ENCODE assay signal across 17 cellular contexts in the genomic region with DNA sequence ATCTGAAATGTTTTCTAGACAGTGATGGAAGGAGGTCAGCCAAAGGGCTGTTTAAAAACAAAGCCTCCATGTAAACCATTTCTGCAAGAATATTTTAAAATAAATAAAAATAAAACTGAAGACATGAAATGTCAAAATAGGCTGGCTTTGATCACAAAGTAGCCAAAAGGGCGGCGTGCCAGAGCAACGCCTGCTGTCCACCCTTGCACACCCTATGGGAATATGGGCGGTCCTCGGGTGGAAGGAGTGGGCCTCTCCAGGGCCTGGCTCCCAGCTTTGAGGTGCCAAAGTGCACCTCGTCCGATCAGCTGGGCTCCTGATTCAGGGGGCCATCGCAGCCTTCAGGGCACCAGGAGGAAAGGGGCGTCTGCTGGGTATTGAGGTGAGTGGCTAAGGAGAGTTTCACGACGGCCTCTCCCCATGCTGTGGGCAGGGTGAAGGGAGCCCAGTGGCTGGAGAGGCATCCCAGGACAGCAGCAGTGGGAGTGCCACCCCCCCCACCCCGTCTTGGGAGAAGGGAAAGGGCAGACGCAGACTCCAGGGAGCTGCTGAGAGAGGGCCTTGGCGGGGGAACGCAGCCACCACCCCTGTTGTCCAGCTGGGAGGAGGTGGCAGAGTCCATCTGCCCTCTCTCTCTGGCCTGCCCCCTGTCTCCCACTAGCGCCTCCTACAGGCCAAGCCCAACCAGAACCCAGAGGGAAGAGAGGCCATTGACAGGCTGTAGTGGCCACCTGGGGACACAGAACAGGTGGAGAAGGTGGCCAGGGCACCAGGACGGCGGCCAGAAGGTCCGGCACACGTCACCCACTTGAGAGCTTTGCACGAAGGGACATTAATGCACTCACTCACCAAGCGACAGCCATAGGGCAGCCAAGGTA. TPM values are rescaled to one million over a fixed set of nuclear protein-coding genes. Genes with fewer than 3 reads are reported as not detected.
DNase-seq lines count a peak whose midpoint lies in the region; ATAC-seq and TF ChIP-seq lines count a peak whose summit lies in the region.
"Had no signal": no experiment of that assay in that cellular context is flagged by ENCODE, and none has a peak within 500 bp of the region (broad histone marks: within the 10 kb centered on the region; RNA-seq: fewer than 3 reads in every experiment).

No MANE protein-coding gene starts in this region.

- CTCF ChIA-PET in PC-9 (lab: Charles Lee): interaction anchor here (0.6 kb wide), 1 partner anchor 636 kb away, joined by 3 read pairs; no protein-coding TSS in a partner anchor

- H3K4me2 ChIP-seq in PC-9: no peak overlapping the region

- no peaks in the 10 kb centered on the region; the same call in 1 of the 2 replicates for H3F3A ChIP-seq in PC-9 (ENCODE audit: insufficient read depth, low read depth)

- H3K27me3 ChIP-seq in PC-9 (ENCODE audit: insufficient read depth, low read depth): no peaks in the 10 kb centered on the region
- H3K27me3 ChIP-seq: upper lobe of left lung had no signal

- no peak for ATAC-seq in HG02678 (IDR thresholded peaks at IDR 0.05; ENCODE audit: unreplicated experiment)
- no peak for ATAC-seq in GM21381 (IDR thresholded peaks at IDR 0.05; ENCODE audit: unreplicated experiment)
- ATAC-seq: activated CD4-positive, CD25-positive, alpha-beta regulatory T cell treated with anti-CD3 and anti-CD28 coated beads, Interleukin-2, amount 50 U/mL, for 24 hours had no signal

- H3K9me3 ChIP-seq in PC-9 (ENCODE audit: insufficient read depth, low read depth): no peaks in the 10 kb centered on the region
- H3K9me3 ChIP-seq: upper lobe of left lung had no signal

- no TSS peak for BruUV-seq in PC-9 (replicated peaks; lab: Mats Ljungman, UMichigan)

- POLR2A ChIA-PET in PC-9 (lab: Charles Lee; ENCODE audit: unreplicated experiment): no interaction called here

- H3K9me2 ChIP-seq in PC-9 (ENCODE audit: insufficient read depth): no peaks in the 10 kb centered on the region

- no peak overlapping the region for H3K4me3 ChIP-seq in GM12864 (ENCODE audit: low read depth, low read length)
- no peak overlapping the region for H3K4me3 ChIP-seq in PC-9
- H3K4me3 ChIP-seq in fibroblast of villous mesenchyme (ENCODE audit: low read depth, low read length): no peak overlapping the region
- H3K4me3 ChIP-seq: upper lobe of left lung had no signal

- no peaks in the 10 kb centered on the region for H3K79me2 ChIP-seq in PC-9 (ENCODE audit: low read depth)

- H3K36me3 ChIP-seq in PC-9 (ENCODE audit: low read depth): no peaks in the 10 kb centered on the region
- H3K36me3 ChIP-seq: upper lobe of left lung had no signal

- no peaks in the 10 kb centered on the region for H3K4me1 ChIP-seq in PC-9 (replicated peaks; ENCODE audit: insufficient read depth)

- H3K27ac ChIP-seq in 22Rv1 (no peak overlapping the region), PC-9 (no peak overlapping the region)
- H3K27ac ChIP-seq: upper lobe of left lung had no signal

- no peak for DNase-seq in GM12864 (ENCODE audit: low read depth)
- DNase-seq in PC-9: no peak
- peak; percentile 44 for DNase-seq in fibroblast of villous mesenchyme (ENCODE audit: low read depth)
- DNase-seq in C1 segment of cervical spinal cord (lab: John Stamatoyannopoulos, UW): no peak
- no peak for DNase-seq in NCI-H748 (lab: John Stamatoyannopoulos, UW; ENCODE audit: unreplicated experiment)
- DNase-seq: activated naive CD4-positive, alpha-beta T cell treated with Interleukin-2 at 50 U/mL for 16 hours; NCI-H2081; NCI-H526; stimulated activated naive CD4-positive, alpha-beta T cell treated with Interleukin-2 at 50 U/mL for 16 hours had no signal

- peak; percentile 70 for TF ChIP-seq CTCF in 22Rv1 (IDR thresholded peaks at IDR 0.05)
- TF ChIP-seq CTCF in GM12864 (IDR thresholded peaks at IDR 0.05; ENCODE audit: low read depth, low read length, missing control alignments): peak; percentile 38
- TF ChIP-seq CTCF in PC-9 (conservative IDR thresholded peaks at IDR 0.05): peak; percentile 46; the same call in 1 of the 2 replicates
- peak; percentile 19 for TF ChIP-seq CTCF in fibroblast of villous mesenchyme (IDR thresholded peaks at IDR 0.05; ENCODE audit: insufficient read depth, low read depth, low read length)

- H4K20me1 ChIP-seq in PC-9 (ENCODE audit: insufficient read depth): no peaks in the 10 kb centered on the region

- H2AFZ ChIP-seq in PC-9: no peak overlapping the region

- intact Hi-C loops in PC-9 (cut with micrococcal nuclease; ENCODE audit: unreplicated experiment): no loop called here

RNA-seq across cellular contexts. Expression of a gene that starts 5.7 kb away (rescaled TPM):
- total RNA-seq in PC-9 (2021) (9.7 and 18.3 TPM in 2 replicates), fibroblast of villous mesenchyme (0.86 and 2.9 TPM in 2 replicates)
- total RNA-seq: T-helper 1 cell treated with Interleukin-12 subunit alpha and Interleukin-12 subunit beta and Interleukin-4 antibody, amounts not matched to agents 30 ng/mL and 1 ng/mL, for 36 hours had no signal

RNA-seq across cellular contexts. Expression of a gene that starts 14.6 kb away (rescaled TPM):
- 0.80 and 1.2 TPM in 2 replicates for total RNA-seq in PC-9 (2021)
- 0.43 and 2.3 TPM in 2 replicates for total RNA-seq in fibroblast of villous mesenchyme
- total RNA-seq: dermis microvascular lymphatic vessel endothelial cell; T-helper 1 cell treated with Interleukin-12 subunit alpha and Interleukin-12 subunit beta and Interleukin-4 antibody, amounts not matched to agents 30 ng/mL and 1 ng/mL, for 36 hours had no signal

RNA-seq across cellular contexts. Expression of a gene that starts 50.4 kb away (rescaled TPM):
- total RNA-seq in PC-9 (2021) (55.6 and 65.2 TPM in 2 replicates), fibroblast of villous mesenchyme (21.6 and 22.5 TPM in 2 replicates)

RNA-seq across cellular contexts. Expression of a gene that starts 52.9 kb away (rescaled TPM):
- total RNA-seq in PC-9 (2021) (1.1 and 2.2 TPM in 2 replicates), fibroblast of villous mesenchyme (1.3 and 4.2 TPM in 2 replicates)
- total RNA-seq: astrocyte, dermis microvascular lymphatic vessel endothelial cell had no signal

Comparison
In these comparisons a context has a peak if more than half of its experiments do, and no peak if none do; other contexts are left out.
1. CTCF ChIP-seq: peak in every context shown above with its lines; median percentile 70 in 22Rv1; 46 in PC-9; 38 in GM12864; 19 in fibroblast of villous mesenchyme.